ENCODE assay signal across 1 cellular context in genomic region chr2:240559271-240559670, GRCh38.
A peak's percentile ranks its signal among the peaks of the same experiment; 100 is the strongest.
TF ChIP-seq lines count a peak whose summit lies in the region.

No MANE protein-coding gene starts in this region.

TF ChIP-seq in HepG2, 621 proteins besides CTCF, POLR2A, EP300 and RAD21:
- TF ChIP-seq, protein P1, sequence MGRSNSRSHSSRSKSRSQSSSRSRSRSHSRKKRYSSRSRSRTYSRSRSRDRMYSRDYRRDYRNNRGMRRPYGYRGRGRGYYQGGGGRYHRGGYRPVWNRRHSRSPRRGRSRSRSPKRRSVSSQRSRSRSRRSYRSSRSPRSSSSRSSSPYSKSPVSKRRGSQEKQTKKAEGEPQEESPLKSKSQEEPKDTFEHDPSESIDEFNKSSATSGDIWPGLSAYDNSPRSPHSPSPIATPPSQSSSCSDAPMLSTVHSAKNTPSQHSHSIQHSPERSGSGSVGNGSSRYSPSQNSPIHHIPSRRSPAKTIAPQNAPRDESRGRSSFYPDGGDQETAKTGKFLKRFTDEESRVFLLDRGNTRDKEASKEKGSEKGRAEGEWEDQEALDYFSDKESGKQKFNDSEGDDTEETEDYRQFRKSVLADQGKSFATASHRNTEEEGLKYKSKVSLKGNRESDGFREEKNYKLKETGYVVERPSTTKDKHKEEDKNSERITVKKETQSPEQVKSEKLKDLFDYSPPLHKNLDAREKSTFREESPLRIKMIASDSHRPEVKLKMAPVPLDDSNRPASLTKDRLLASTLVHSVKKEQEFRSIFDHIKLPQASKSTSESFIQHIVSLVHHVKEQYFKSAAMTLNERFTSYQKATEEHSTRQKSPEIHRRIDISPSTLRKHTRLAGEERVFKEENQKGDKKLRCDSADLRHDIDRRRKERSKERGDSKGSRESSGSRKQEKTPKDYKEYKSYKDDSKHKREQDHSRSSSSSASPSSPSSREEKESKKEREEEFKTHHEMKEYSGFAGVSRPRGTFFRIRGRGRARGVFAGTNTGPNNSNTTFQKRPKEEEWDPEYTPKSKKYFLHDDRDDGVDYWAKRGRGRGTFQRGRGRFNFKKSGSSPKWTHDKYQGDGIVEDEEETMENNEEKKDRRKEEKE (IDR thresholded peaks at IDR 0.05), result no peak
- TF ChIP-seq ZSCAN22 (CRISPR knock-in tag; IDR thresholded peaks at IDR 0.05), result 0 out of 2 replicates have a peak, but pooled peaks have one; percentile 2
- no peak for TF ChIP-seq MAF1 (CRISPR knock-in tag; IDR thresholded peaks at IDR 0.05; ENCODE audit: borderline replicate concordance)
- TF ChIP-seq ZNF510 (CRISPR knock-in tag; IDR thresholded peaks at IDR 0.05; ENCODE audit: low read depth), result no peak
- TF ChIP-seq IRX3 (CRISPR knock-in tag; IDR thresholded peaks at IDR 0.05; ENCODE audit: borderline replicate concordance, low read depth), result no peak
- no peak for TF ChIP-seq ZNF24 (IDR thresholded peaks at IDR 0.05)
- no peak for TF ChIP-seq ZNF607 (CRISPR knock-in tag; IDR thresholded peaks at IDR 0.05; ENCODE audit: borderline replicate concordance)
- no peak for TF ChIP-seq TP53 (CRISPR knock-in tag; conservative IDR thresholded peaks at IDR 0.05)
- TF ChIP-seq MAZ (IDR thresholded peaks at IDR 0.05; ENCODE audit: borderline replicate concordance, low read depth, low read length), result no peak
- 0 out of 2 replicates have a peak, but pooled peaks have one; percentile 7 for TF ChIP-seq MAZ (CRISPR knock-in tag; IDR thresholded peaks at IDR 0.05; ENCODE audit: low read depth)
- TF ChIP-seq ISX (CRISPR knock-in tag; conservative IDR thresholded peaks at IDR 0.05), result no peak
- 0 out of 2 replicates have a peak, but pooled peaks have one; percentile 6 for TF ChIP-seq ZNF317 (CRISPR knock-in tag; IDR thresholded peaks at IDR 0.05)
- TF ChIP-seq ZNF691 (CRISPR knock-in tag; IDR thresholded peaks at IDR 0.05; ENCODE audit: borderline replicate concordance, low read depth), result 0 out of 2 replicates have a peak, but pooled peaks have one; percentile 43
- no peak for TF ChIP-seq GTF3A (CRISPR knock-in tag; conservative IDR thresholded peaks at IDR 0.05)
- no peak for TF ChIP-seq HNF4A (CRISPR knock-in tag; IDR thresholded peaks at IDR 0.05)
- TF ChIP-seq, protein P2, sequence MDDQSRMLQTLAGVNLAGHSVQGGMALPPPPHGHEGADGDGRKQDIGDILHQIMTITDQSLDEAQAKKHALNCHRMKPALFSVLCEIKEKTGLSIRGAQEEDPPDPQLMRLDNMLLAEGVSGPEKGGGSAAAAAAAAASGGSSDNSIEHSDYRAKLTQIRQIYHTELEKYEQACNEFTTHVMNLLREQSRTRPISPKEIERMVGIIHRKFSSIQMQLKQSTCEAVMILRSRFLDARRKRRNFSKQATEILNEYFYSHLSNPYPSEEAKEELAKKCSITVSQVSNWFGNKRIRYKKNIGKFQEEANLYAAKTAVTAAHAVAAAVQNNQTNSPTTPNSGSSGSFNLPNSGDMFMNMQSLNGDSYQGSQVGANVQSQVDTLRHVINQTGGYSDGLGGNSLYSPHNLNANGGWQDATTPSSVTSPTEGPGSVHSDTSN (CRISPR knock-in tag; IDR thresholded peaks at IDR 0.05; ENCODE audit: borderline replicate concordance), result no peak
- TF ChIP-seq, protein P3, sequence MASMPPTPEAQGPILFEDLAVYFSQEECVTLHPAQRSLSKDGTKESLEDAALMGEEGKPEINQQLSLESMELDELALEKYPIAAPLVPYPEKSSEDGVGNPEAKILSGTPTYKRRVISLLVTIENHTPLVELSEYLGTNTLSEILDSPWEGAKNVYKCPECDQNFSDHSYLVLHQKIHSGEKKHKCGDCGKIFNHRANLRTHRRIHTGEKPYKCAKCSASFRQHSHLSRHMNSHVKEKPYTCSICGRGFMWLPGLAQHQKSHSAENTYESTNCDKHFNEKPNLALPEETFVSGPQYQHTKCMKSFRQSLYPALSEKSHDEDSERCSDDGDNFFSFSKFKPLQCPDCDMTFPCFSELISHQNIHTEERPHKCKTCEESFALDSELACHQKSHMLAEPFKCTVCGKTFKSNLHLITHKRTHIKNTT (CRISPR knock-in tag; IDR thresholded peaks at IDR 0.05), result no peak
- TF ChIP-seq ZNF839 (CRISPR knock-in tag; IDR thresholded peaks at IDR 0.05; ENCODE audit: borderline replicate concordance), result 0 out of 2 replicates have a peak, but pooled peaks have one; percentile 41
- TF ChIP-seq ZNF512 (CRISPR knock-in tag; IDR thresholded peaks at IDR 0.05), result 0 out of 2 replicates have a peak, but pooled peaks have one; percentile 9
